In genomic region chr3:16382852-16383251, GRCh38 we compare ENCODE assay signal across 10 cellular contexts.
DNase-seq lines count a peak whose midpoint lies in the region; ATAC-seq and TF ChIP-seq lines count a peak whose summit lies in the region.
"Had no signal": no experiment of that assay in that cellular context is flagged by ENCODE, and none has a peak within 500 bp of the region (broad histone marks: within the 10 kb centered on the region; RNA-seq: fewer than 3 reads in every experiment).

No MANE protein-coding gene starts in this region.

- DNase-seq in activated CD4-positive, alpha-beta memory T cell treated with anti-CD3 and anti-CD28 coated beads for 36 hours, result no peak
- no peak for DNase-seq in activated CD4-positive, alpha-beta memory T cell treated with anti-CD3 and anti-CD28 coated beads, Interleukin-2, amount 10 ng/mL, durations not matched to agents 7 days and 5 days
- DNase-seq in spleen (no peak), islet precursor cell (no peak), NCI-H2196 (lab: John Stamatoyannopoulos, UW; ENCODE audit: unreplicated experiment) (no peak), NK-92 (lab: John Stamatoyannopoulos, UW; ENCODE audit: unreplicated experiment) (no peak)
- DNase-seq: activated naive CD4-positive, alpha-beta T cell treated with anti-CD3 and anti-CD28 coated beads, Interleukin-2, amount 50 U/mL, for 16 hours; endodermal cell had no signal

- no peaks in the 10 kb centered on the region for H3K27me3 Mint-ChIP-seq in activated CD4-positive, alpha-beta memory T cell treated with anti-CD3 and anti-CD28 coated beads for 36 hours
- no peaks in the 10 kb centered on the region for H3K27me3 Mint-ChIP-seq in activated CD4-positive, alpha-beta memory T cell treated with anti-CD3 and anti-CD28 coated beads, Interleukin-2, amount 10 ng/mL, durations not matched to agents 7 days and 5 days

- H3K9me3 Mint-ChIP-seq in activated CD4-positive, alpha-beta memory T cell treated with anti-CD3 and anti-CD28 coated beads for 36 hours, result peaks cover 16% of the 10 kb centered on the region
- H3K9me3 Mint-ChIP-seq in activated CD4-positive, alpha-beta memory T cell treated with anti-CD3 and anti-CD28 coated beads, Interleukin-2, amount 10 ng/mL, durations not matched to agents 7 days and 5 days, result peaks cover 24% of the 10 kb centered on the region

- no peak for TF ChIP-seq CTCF in spleen (IDR thresholded peaks at IDR 0.05 in 8 of 11, conservative IDR thresholded peaks at IDR 0.05 in 3 of 11)

- peak overlapping the region; percentile 46 for H3K27ac Mint-ChIP-seq in activated CD4-positive, alpha-beta memory T cell treated with anti-CD3 and anti-CD28 coated beads for 36 hours
- H3K27ac Mint-ChIP-seq in activated CD4-positive, alpha-beta memory T cell treated with anti-CD3 and anti-CD28 coated beads, Interleukin-2, amount 10 ng/mL, durations not matched to agents 7 days and 5 days, result no peak overlapping the region
- H3K27ac Mint-ChIP-seq: endodermal cell had no signal

- peak overlapping the region in 5 of 8 donors; percentile 9 to 37 (median 24) for H3K27ac ChIP-seq in spleen

- POLR2A ChIA-PET in activated CD4-positive, alpha-beta memory T cell treated with anti-CD3 and anti-CD28 coated beads for 36 hours (lab: Charles Lee), result no interaction called here
- POLR2A ChIA-PET in activated CD4-positive, alpha-beta memory T cell treated with anti-CD3 and anti-CD28 coated beads, Interleukin-2, amount 10 ng/mL, durations not matched to agents 7 days and 5 days (lab: Charles Lee), result no interaction called here

- 79 to 82% (median 81%) methylated on average over 5 of the region's 5 CpGs for WGBS in spleen, 5 donors

- peaks cover 7 to 60% (median 11%) of the 10 kb centered on the region in 6 donors for H3K4me1 ChIP-seq in spleen

- ATAC-seq in GM21786 (IDR thresholded peaks at IDR 0.05; ENCODE audit: unreplicated experiment), result peak; percentile 52
- peak; percentile 47 for ATAC-seq in HG03521 (IDR thresholded peaks at IDR 0.05; ENCODE audit: unreplicated experiment)

- peaks cover 0 to 13% (median 0%) of the 10 kb centered on the region in 8 donors for H3K9me3 ChIP-seq in spleen

- peaks cover 64% of the 10 kb centered on the region for H3K4me1 Mint-ChIP-seq in activated CD4-positive, alpha-beta memory T cell treated with anti-CD3 and anti-CD28 coated beads for 36 hours (ENCODE audit: low read depth)
- peaks cover 42% of the 10 kb centered on the region for H3K4me1 Mint-ChIP-seq in activated CD4-positive, alpha-beta memory T cell treated with anti-CD3 and anti-CD28 coated beads, Interleukin-2, amount 10 ng/mL, durations not matched to agents 7 days and 5 days

- no peak overlapping the region for H3K4me3 ChIP-seq in spleen

- peaks cover 44% of the 10 kb centered on the region for H3K36me3 Mint-ChIP-seq in activated CD4-positive, alpha-beta memory T cell treated with anti-CD3 and anti-CD28 coated beads for 36 hours
- peaks cover 86% of the 10 kb centered on the region for H3K36me3 Mint-ChIP-seq in activated CD4-positive, alpha-beta memory T cell treated with anti-CD3 and anti-CD28 coated beads, Interleukin-2, amount 10 ng/mL, durations not matched to agents 7 days and 5 days (ENCODE audit: low read depth)

- TF ChIP-seq POLR2A in spleen (IDR thresholded peaks at IDR 0.05), result no peak

- CTCF ChIA-PET in activated CD4-positive, alpha-beta memory T cell treated with anti-CD3 and anti-CD28 coated beads for 36 hours (lab: Charles Lee), result no interaction called here
- CTCF ChIA-PET in activated CD4-positive, alpha-beta memory T cell treated with anti-CD3 and anti-CD28 coated beads, Interleukin-2, amount 10 ng/mL, durations not matched to agents 7 days and 5 days (lab: Charles Lee), result no interaction called here

- no peaks in the 10 kb centered on the region for H3K27me3 ChIP-seq in spleen (replicated peaks in 1 of 7)

- no peak overlapping the region for H3K4me3 Mint-ChIP-seq in activated CD4-positive, alpha-beta memory T cell treated with anti-CD3 and anti-CD28 coated beads for 36 hours
- H3K4me3 Mint-ChIP-seq in activated CD4-positive, alpha-beta memory T cell treated with anti-CD3 and anti-CD28 coated beads, Interleukin-2, amount 10 ng/mL, durations not matched to agents 7 days and 5 days, result no peak overlapping the region
- H3K4me3 Mint-ChIP-seq: endodermal cell had no signal

- H3K36me3 ChIP-seq in spleen, result peaks cover 0 to 11% (median 0%) of the 10 kb centered on the region in 6 donors

- intact Hi-C loops in activated CD4-positive, alpha-beta memory T cell treated with anti-CD3 and anti-CD28 coated beads for 36 hours (cut with micrococcal nuclease), result no loop called here
- intact Hi-C loops in spleen (cut with DNase I; ENCODE audit: low total_unique reads), result no loop called here
